ENCODE assay signal across 12 cellular contexts in genomic region chr11:118275184-118275583, GRCh38.
DNase-seq lines count a peak whose midpoint lies in the region; ATAC-seq and TF ChIP-seq lines count a peak whose summit lies in the region.
"Had no signal": no experiment of that assay in that cellular context is flagged by ENCODE, and none has a peak within 500 bp of the region (broad histone marks: within the 10 kb centered on the region; RNA-seq: fewer than 3 reads in every experiment).

No MANE protein-coding gene starts in this region.

- H3K27ac ChIP-seq in VCaP (peak overlapping the region; percentile 80), skin epidermis (peak overlapping the region in 19 of 21 experiments; percentile 40 to 84 (median 72))
- H3K27ac ChIP-seq: 22Rv1 had no signal

- DNase-seq in SIG-M5 treated with dmso at 0.1 percent for 504 hours (lab: John Stamatoyannopoulos, UW; ENCODE audit: unreplicated experiment) (peak; percentile 71), SIG-M5 (lab: John Stamatoyannopoulos, UW) (no peak), fibroblast of pulmonary artery (ENCODE audit: low read depth) (peak; percentile 84), NCI-H510A (lab: John Stamatoyannopoulos, UW) (no peak)
- DNase-seq: NCI-H1436 treated with DMSO at 0.1 percent for 48 hours, retina, SHP77 had no signal

- TF ChIP-seq CTCF in VCaP (conservative IDR thresholded peaks at IDR 0.05) (no peak), fibroblast of pulmonary artery (IDR thresholded peaks at IDR 0.05; ENCODE audit: low read length, missing control alignments) (no peak)

- no peak for ATAC-seq in activated CD4-positive, CD25-positive, alpha-beta regulatory T cell treated with anti-CD3 and anti-CD28 coated beads, Interleukin-2, amount 50 U/mL, for 24 hours
- no peak for ATAC-seq in GM18520 (IDR thresholded peaks at IDR 0.05; ENCODE audit: unreplicated experiment)

- H3K4me3 ChIP-seq in fibroblast of pulmonary artery (replicated peaks; ENCODE audit: low read depth, low read length), result no peak overlapping the region
- H3K4me3 ChIP-seq in skin epidermis, result no peak overlapping the region

Comparison
In these comparisons a context has a peak if more than half of its experiments do, and no peak if none do; other contexts are left out.
1. DNase-seq: peak in SIG-M5 treated with dmso at 0.1 percent for 504 hours (single experiment) and fibroblast of pulmonary artery (single experiment); none in SIG-M5 (single experiment) and NCI-H510A (single experiment).